In genomic region chr2:84865181-84865783, GRCh38 we compare ENCODE assay signal across 8 cellular contexts. TPM values are rescaled to one million over a fixed set of nuclear protein-coding genes. Genes with fewer than 3 reads are reported as not detected.
DNase-seq lines count a peak whose midpoint lies in the region; ATAC-seq, FAIRE-seq and TF ChIP-seq lines count a peak whose summit lies in the region.

No MANE protein-coding gene starts in this region.

- intact Hi-C loops in head of caudate nucleus (cut with DNase I), result no loop called here

- no peak overlapping the region for H3K9ac ChIP-seq in OCI-LY3 (ENCODE audit: low read length)

- H3K9me3 Mint-ChIP-seq in activated T-cell treated with anti-CD3 and anti-CD28 coated beads, Interleukin-2, amount 50 U/mL, for 4 hours, result no peaks in the 10 kb centered on the region

- H3K79me2 ChIP-seq in OCI-LY3 (ENCODE audit: low read length), result peaks cover 2% of the 10 kb centered on the region; the same call in 1 of the 2 replicates

- H3K4me1 Mint-ChIP-seq in activated T-cell treated with anti-CD3 and anti-CD28 coated beads, Interleukin-2, amount 50 U/mL, for 4 hours (ENCODE audit: low read depth), result peaks cover 78% of the 10 kb centered on the region

- no peaks in the 10 kb centered on the region for H3K27me3 Mint-ChIP-seq in activated T-cell treated with anti-CD3 and anti-CD28 coated beads, Interleukin-2, amount 50 U/mL, for 4 hours (ENCODE audit: low read depth)

- no peak overlapping the region for H2AFZ ChIP-seq in OCI-LY3 (ENCODE audit: low read depth, low read length)

- H3K4me2 ChIP-seq in OCI-LY3 (ENCODE audit: low read length), result no peak overlapping the region

- no peak overlapping the region for H3K27ac ChIP-seq in OCI-LY3 (ENCODE audit: low read length)

- TF ChIP-seq CTCF in OCI-LY3 (IDR thresholded peaks at IDR 0.05; ENCODE audit: low read depth, low read length), result peak; percentile 76

- H3K36me3 Mint-ChIP-seq in activated T-cell treated with anti-CD3 and anti-CD28 coated beads, Interleukin-2, amount 50 U/mL, for 4 hours (ENCODE audit: insufficient read depth), result peaks cover 7% of the 10 kb centered on the region

- FAIRE-seq in H54 (lab: Jason Lieb, UNC), result peak; percentile 58

- TF ChIP-seq POLR2A in H54 (IDR thresholded peaks at IDR 0.05; ENCODE audit: low read depth, low read length), result no peak

- no peaks in the 10 kb centered on the region for H3K9me3 ChIP-seq in OCI-LY3 (ENCODE audit: insufficient read depth, low read length)

- H3K4me1 ChIP-seq in OCI-LY3 (ENCODE audit: low read length), result no peaks in the 10 kb centered on the region

- peak; percentile 51 to 56 for ATAC-seq in activated T-cell treated with anti-CD3 and anti-CD28 coated beads, Interleukin-2, amount 50 U/mL, for 4 hours

- H3K4me3 Mint-ChIP-seq in activated T-cell treated with anti-CD3 and anti-CD28 coated beads, Interleukin-2, amount 50 U/mL, for 4 hours, result peak overlapping the region; percentile 0

- no peak for DNase-seq in activated T-cell treated with anti-CD3 and anti-CD28 coated beads, Interleukin-2, amount 50 U/mL, for 4 hours
- DNase-seq in activated T-cell treated with anti-CD3 and anti-CD28 coated beads for 4 hours (no peak), H54 (ENCODE audit: insufficient read length, low spot score) (no peak), fibroblast of gingiva (ENCODE audit: low read depth) (peak; percentile 53), KG1 (lab: John Stamatoyannopoulos, UW) (no peak), head of caudate nucleus (no peak), hepatic stellate cell (ENCODE audit: low spot score) (no peak)

- no peak overlapping the region for H3K4me3 ChIP-seq in OCI-LY3 (ENCODE audit: low read length)

- H3K36me3 ChIP-seq in OCI-LY3 (replicated peaks; ENCODE audit: low read depth, low read length), result no peaks in the 10 kb centered on the region

- no peaks in the 10 kb centered on the region for H4K20me1 ChIP-seq in OCI-LY3 (ENCODE audit: insufficient read depth, low read length)

- H3K27me3 ChIP-seq in OCI-LY3 (ENCODE audit: low read depth, low read length), result no peaks in the 10 kb centered on the region

RNA-seq across cellular contexts. Expression of gene TRABD2A, which starts 15.6 kb away (rescaled TPM):
- 10 to 100 TPM; 21.2 to 29.4 (median 22.2) TPM for total RNA-seq in activated T-cell treated with anti-CD3 and anti-CD28 coated beads, Interleukin-2, amount 50 U/mL, for 4 hours

RNA-seq across cellular contexts. Expression of gene TMSB10, which starts 40.2 kb away (rescaled TPM):
- total RNA-seq in activated T-cell treated with anti-CD3 and anti-CD28 coated beads, Interleukin-2, amount 50 U/mL, for 4 hours, result 1,000 to 10,000 TPM; 1,023 to 1,175 (median 1,139) TPM
